In the genomic region with DNA sequence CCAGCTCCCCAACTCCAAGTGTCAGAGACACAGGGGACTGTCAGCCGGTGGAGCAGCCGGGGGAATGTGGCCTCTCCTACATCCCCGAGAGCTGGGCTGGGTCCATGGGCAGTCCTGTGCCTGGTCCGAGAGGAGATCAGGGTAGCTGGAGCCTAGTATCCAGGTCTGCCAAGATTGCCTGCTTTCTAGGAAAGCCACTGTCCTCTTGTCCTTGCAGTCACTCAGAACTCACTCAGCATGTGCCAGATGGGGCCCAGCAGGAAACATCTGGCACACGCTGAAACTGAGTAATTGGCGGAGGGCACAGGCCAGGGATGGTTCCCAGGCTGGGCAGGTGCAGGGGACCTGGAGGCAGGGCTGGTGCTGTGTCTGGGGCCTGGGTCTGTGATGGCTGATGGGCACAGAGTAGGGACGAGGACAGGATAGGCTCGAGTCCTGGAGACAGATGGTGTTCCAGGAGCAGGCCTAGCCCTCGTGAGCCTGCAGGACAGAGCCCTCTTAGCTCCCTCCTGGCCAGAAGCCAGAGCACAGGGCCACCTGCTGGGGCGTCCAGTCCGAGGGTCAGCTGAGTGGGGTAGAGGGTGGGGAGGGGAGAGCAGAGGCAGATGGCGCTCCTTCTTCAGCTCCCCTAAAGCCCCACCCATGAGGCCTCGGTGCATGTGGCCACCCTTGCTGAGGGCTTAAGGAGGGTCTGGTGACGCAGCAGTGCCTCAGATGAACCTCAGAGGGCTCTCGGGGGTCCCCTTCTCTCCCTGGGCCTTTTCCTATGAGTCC, we compare ENCODE assay signal across 1 cellular context.
TF ChIP-seq lines count a peak whose summit lies in the region.

No MANE protein-coding gene starts in this region.

TF ChIP-seq in HepG2, 621 proteins besides CTCF, POLR2A, EP300 and RAD21 (continued from another document and continues in another):
- TF ChIP-seq, protein P1, sequence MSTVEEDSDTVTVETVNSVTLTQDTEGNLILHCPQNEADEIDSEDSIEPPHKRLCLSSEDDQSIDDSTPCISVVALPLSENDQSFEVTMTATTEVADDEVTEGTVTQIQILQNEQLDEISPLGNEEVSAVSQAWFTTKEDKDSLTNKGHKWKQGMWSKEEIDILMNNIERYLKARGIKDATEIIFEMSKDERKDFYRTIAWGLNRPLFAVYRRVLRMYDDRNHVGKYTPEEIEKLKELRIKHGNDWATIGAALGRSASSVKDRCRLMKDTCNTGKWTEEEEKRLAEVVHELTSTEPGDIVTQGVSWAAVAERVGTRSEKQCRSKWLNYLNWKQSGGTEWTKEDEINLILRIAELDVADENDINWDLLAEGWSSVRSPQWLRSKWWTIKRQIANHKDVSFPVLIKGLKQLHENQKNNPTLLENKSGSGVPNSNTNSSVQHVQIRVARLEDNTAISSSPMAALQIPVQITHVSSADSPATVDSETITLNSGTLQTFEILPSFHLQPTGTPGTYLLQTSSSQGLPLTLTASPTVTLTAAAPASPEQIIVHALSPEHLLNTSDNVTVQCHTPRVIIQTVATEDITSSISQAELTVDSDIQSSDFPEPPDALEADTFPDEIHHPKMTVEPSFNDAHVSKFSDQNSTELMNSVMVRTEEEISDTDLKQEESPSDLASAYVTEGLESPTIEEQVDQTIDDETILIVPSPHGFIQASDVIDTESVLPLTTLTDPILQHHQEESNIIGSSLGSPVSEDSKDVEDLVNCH (CRISPR knock-in tag; IDR thresholded peaks at IDR 0.05) = peak; percentile 76; the same call in 1 of the 2 replicates
- TF ChIP-seq, protein P2, sequence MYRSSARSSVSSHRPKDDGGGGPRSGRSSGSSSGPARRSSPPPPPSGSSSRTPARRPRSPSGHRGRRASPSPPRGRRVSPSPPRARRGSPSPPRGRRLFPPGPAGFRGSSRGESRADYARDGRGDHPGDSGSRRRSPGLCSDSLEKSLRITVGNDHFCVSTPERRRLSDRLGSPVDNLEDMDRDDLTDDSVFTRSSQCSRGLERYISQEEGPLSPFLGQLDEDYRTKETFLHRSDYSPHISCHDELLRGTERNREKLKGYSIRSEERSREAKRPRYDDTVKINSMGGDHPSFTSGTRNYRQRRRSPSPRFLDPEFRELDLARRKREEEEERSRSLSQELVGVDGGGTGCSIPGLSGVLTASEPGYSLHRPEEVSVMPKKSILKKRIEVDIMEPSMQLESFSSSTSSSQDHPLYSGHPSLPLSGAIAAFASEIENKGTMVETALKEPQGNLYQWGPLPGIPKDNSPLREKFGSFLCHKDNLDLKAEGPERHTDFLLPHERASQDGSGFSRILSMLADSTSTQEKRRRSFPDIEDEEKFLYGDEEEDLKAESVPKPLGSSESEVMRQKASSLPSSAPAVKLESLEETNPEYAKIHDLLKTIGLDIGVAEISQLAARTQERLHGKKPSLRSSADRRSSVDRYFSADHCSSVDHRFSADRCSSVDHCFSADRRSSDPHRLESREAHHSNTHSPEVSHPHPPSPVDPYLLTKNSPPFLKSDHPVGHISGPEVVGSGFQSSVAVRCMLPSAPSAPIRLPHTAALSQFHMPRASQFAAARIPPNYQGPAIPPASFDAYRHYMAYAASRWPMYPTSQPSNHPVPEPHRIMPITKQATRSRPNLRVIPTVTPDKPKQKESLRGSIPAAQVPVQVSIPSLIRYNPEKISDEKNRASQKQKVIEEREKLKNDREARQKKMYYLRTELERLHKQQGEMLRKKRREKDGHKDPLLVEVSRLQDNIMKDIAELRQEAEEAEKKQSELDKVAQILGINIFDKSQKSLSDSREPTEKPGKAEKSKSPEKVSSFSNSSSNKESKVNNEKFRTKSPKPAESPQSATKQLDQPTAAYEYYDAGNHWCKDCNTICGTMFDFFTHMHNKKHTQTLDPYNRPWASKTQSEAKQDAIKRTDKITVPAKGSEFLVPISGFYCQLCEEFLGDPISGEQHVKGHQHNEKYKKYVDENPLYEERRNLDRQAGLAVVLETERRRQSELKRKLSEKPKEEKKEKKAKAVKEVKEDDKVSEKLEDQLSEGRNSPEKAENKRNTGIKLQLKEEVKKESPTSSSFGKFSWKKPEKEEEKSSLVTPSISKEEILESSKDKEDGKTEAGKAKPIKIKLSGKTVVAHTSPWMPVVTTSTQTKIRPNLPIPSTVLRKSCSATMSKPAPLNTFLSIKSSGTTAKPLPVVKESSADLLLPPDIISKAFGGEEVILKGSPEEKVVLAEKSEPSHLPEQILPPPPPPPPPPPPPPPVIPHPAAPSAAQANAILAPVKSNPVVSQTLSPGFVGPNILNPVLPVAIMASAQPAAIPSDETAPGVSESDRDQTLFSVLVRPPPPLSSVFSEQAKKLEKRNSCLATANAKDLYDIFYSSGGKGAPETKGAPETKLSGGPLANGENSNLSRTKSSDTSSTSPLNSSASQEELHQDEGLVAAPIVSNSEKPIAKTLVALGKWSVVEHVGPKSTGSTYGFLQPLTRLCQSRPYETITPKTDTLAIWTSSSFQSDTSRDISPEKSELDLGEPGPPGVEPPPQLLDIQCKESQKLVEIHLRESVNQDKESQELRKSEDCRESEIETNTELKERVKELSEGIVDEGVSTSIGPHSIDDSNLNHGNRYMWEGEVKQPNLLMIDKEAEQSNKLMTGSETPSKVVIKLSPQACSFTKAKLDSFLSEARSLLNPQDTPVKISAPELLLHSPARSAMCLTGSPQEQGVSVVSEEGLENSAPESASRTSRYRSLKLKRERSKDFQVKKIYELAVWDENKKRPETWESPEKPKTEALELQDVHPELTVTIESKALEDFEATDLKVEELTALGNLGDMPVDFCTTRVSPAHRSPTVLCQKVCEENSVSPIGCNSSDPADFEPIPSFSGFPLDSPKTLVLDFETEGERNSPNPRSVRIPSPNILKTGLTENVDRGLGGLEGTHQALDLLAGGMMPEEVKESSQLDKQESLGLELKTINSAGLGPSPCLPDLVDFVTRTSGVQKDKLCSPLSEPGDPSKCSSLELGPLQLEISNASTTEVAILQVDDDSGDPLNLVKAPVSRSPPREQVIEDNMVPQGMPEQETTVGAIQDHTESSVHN (CRISPR knock-in tag; IDR thresholded peaks at IDR 0.05) = 0 out of 2 replicates have a peak, but pooled peaks have one; percentile 48
- TF ChIP-seq, protein P3, sequence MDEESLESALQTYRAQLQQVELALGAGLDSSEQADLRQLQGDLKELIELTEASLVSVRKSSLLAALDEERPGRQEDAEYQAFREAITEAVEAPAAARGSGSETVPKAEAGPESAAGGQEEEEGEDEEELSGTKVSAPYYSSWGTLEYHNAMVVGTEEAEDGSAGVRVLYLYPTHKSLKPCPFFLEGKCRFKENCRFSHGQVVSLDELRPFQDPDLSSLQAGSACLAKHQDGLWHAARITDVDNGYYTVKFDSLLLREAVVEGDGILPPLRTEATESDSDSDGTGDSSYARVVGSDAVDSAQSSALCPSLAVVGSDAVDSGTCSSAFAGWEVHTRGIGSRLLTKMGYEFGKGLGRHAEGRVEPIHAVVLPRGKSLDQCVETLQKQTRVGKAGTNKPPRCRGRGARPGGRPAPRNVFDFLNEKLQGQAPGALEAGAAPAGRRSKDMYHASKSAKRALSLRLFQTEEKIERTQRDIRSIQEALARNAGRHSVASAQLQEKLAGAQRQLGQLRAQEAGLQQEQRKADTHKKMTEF (CRISPR knock-in tag; IDR thresholded peaks at IDR 0.05) = 0 out of 2 replicates have a peak, but pooled peaks have one; percentile 8
- TF ChIP-seq ZMYM4 (CRISPR knock-in tag; IDR thresholded peaks at IDR 0.05) (peak; percentile 43; the same call in 1 of the 2 replicates), MAX (IDR thresholded peaks at IDR 0.05) (peak; percentile 65), ZNF724P (CRISPR knock-in tag; IDR thresholded peaks at IDR 0.05; ENCODE audit: borderline replicate concordance) (peak; percentile 63; the same call in 1 of the 2 replicates), ZNF414 (CRISPR knock-in tag; IDR thresholded peaks at IDR 0.05) (peak; percentile 90; the same call in 1 of the 2 replicates), MTA3 (CRISPR knock-in tag; IDR thresholded peaks at IDR 0.05) (no peak), NFIB (CRISPR knock-in tag; IDR thresholded peaks at IDR 0.05; ENCODE audit: borderline replicate concordance) (no peak), ZNF543 (CRISPR knock-in tag; IDR thresholded peaks at IDR 0.05) (peak; percentile 84), ETV6 (CRISPR knock-in tag; conservative IDR thresholded peaks at IDR 0.05) (no peak), ZBTB10 (CRISPR knock-in tag; IDR thresholded peaks at IDR 0.05; ENCODE audit: borderline replicate concordance) (0 out of 2 replicates have a peak, but pooled peaks have one; percentile 56), HMG20A (CRISPR knock-in tag; IDR thresholded peaks at IDR 0.05; ENCODE audit: borderline replicate concordance) (no peak), ZFP36L2 (CRISPR knock-in tag; IDR thresholded peaks at IDR 0.05) (no peak), USF2 (IDR thresholded peaks at IDR 0.05; ENCODE audit: low read depth, low read length) (no peak), USF2 (CRISPR knock-in tag; IDR thresholded peaks at IDR 0.05; ENCODE audit: borderline replicate concordance) (peak; percentile 31; the same call in 1 of the 2 replicates), MYC (CRISPR knock-in tag; IDR thresholded peaks at IDR 0.05; ENCODE audit: borderline replicate concordance) (peak; percentile 26; the same call in 1 of the 2 replicates), CENPX (CRISPR knock-in tag; IDR thresholded peaks at IDR 0.05) (no peak), FOXA1 (IDR thresholded peaks at IDR 0.05) (no peak), FOXA1 (CRISPR knock-in tag; IDR thresholded peaks at IDR 0.05) (no peak), KDM6A (CRISPR knock-in tag; IDR thresholded peaks at IDR 0.05; ENCODE audit: low read depth) (no peak)
- TF ChIP-seq, protein P4, sequence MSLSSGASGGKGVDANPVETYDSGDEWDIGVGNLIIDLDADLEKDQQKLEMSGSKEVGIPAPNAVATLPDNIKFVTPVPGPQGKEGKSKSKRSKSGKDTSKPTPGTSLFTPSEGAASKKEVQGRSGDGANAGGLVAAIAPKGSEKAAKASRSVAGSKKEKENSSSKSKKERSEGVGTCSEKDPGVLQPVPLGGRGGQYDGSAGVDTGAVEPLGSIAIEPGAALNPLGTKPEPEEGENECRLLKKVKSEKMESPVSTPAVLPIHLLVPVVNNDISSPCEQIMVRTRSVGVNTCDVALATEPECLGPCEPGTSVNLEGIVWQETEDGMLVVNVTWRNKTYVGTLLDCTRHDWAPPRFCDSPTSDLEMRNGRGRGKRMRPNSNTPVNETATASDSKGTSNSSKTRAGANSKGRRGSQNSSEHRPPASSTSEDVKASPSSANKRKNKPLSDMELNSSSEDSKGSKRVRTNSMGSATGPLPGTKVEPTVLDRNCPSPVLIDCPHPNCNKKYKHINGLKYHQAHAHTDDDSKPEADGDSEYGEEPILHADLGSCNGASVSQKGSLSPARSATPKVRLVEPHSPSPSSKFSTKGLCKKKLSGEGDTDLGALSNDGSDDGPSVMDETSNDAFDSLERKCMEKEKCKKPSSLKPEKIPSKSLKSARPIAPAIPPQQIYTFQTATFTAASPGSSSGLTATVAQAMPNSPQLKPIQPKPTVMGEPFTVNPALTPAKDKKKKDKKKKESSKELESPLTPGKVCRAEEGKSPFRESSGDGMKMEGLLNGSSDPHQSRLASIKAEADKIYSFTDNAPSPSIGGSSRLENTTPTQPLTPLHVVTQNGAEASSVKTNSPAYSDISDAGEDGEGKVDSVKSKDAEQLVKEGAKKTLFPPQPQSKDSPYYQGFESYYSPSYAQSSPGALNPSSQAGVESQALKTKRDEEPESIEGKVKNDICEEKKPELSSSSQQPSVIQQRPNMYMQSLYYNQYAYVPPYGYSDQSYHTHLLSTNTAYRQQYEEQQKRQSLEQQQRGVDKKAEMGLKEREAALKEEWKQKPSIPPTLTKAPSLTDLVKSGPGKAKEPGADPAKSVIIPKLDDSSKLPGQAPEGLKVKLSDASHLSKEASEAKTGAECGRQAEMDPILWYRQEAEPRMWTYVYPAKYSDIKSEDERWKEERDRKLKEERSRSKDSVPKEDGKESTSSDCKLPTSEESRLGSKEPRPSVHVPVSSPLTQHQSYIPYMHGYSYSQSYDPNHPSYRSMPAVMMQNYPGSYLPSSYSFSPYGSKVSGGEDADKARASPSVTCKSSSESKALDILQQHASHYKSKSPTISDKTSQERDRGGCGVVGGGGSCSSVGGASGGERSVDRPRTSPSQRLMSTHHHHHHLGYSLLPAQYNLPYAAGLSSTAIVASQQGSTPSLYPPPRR (CRISPR knock-in tag; IDR thresholded peaks at IDR 0.05; ENCODE audit: borderline replicate concordance) = 0 out of 2 replicates have a peak, but pooled peaks have one; percentile 19
